In genomic region chr5:62330302-62330701, GRCh38 we compare ENCODE assay signal across 22 cellular contexts. TPM values are rescaled to one million over a fixed set of nuclear protein-coding genes. Genes with fewer than 3 reads are reported as not detected.
DNase-seq lines count a peak whose midpoint lies in the region; ATAC-seq and TF ChIP-seq lines count a peak whose summit lies in the region.
"Had no signal": no experiment of that assay in that cellular context is flagged by ENCODE, and none has a peak within 500 bp of the region (broad histone marks: within the 10 kb centered on the region; RNA-seq: fewer than 3 reads in every experiment).

No MANE protein-coding gene starts in this region.

- no peak overlapping the region for H2BK20ac ChIP-seq in H9 (ENCODE audit: low read depth, low read length, poor library complexity, severe bottlenecking)

- no peak overlapping the region for H3K4me3 ChIP-seq in endodermal cell (ENCODE audit: low read length)
- H3K4me3 ChIP-seq in upper lobe of left lung: no peak overlapping the region
- H3K4me3 ChIP-seq: breast epithelium, heart left ventricle, neural progenitor cell had no signal

- TF ChIP-seq EP300 in upper lobe of left lung (IDR thresholded peaks at IDR 0.05): no peak

- no peaks in the 10 kb centered on the region for H3K9me3 ChIP-seq in H9 (ENCODE audit: control insufficient read depth, low read depth, low read length)
- H3K9me3 ChIP-seq in endodermal cell (ENCODE audit: control insufficient read depth, low read length): no peaks in the 10 kb centered on the region
- H3K9me3 ChIP-seq in upper lobe of left lung: no peaks in the 10 kb centered on the region
- H3K9me3 ChIP-seq: breast epithelium, heart left ventricle, SK-N-SH had no signal

- no peaks in the 10 kb centered on the region for H3K27me3 Mint-ChIP-seq in activated T-cell treated with anti-CD3 and anti-CD28 coated beads, Interleukin-2, amount 50 U/mL, for 72 hours (ENCODE audit: low read depth)
- H3K27me3 Mint-ChIP-seq in activated T-cell treated with anti-CD3 and anti-CD28 coated beads, Interleukin-2, amount 50 U/mL, for 4 hours (ENCODE audit: low read depth): no peaks in the 10 kb centered on the region
- H3K27me3 Mint-ChIP-seq in H9 (ENCODE audit: low read depth) (no peaks in the 10 kb centered on the region), endodermal cell (ENCODE audit: insufficient read depth) (no peaks in the 10 kb centered on the region)

- H2BK5ac ChIP-seq in H9 (ENCODE audit: insufficient read length, low read length): no peak overlapping the region

- H3K9me3 Mint-ChIP-seq in activated T-cell treated with anti-CD3 and anti-CD28 coated beads, Interleukin-2, amount 50 U/mL, for 72 hours: no peaks in the 10 kb centered on the region
- H3K9me3 Mint-ChIP-seq in activated T-cell treated with anti-CD3 and anti-CD28 coated beads, Interleukin-2, amount 50 U/mL, for 4 hours: no peaks in the 10 kb centered on the region
- H3K9me3 Mint-ChIP-seq in H9 (no peaks in the 10 kb centered on the region), endodermal cell (no peaks in the 10 kb centered on the region)
- H3K9me3 Mint-ChIP-seq in stimulated activated effector memory CD8-positive, alpha-beta T cell treated with anti-CD3 and anti-CD28 coated beads, Interleukin-12 subunit alpha, Interleukin-12 subunit beta, amount 100 ng/mL, for 72 hours: no peaks in the 10 kb centered on the region
- H3K9me3 Mint-ChIP-seq: WTC11 had no signal

- H4K20me1 ChIP-seq in H9 (ENCODE audit: control insufficient read depth, insufficient read depth, insufficient read length): no peaks in the 10 kb centered on the region

- H3K27ac Mint-ChIP-seq in activated T-cell treated with anti-CD3 and anti-CD28 coated beads, Interleukin-2, amount 50 U/mL, for 72 hours: peak overlapping the region; percentile 89
- H3K27ac Mint-ChIP-seq in H9 (peak overlapping the region; percentile 54 to 68 (median 59); a peak in 1 of 7 replicates), endodermal cell (peak overlapping the region; percentile 82)
- peak overlapping the region; percentile 90 for H3K27ac Mint-ChIP-seq in stimulated activated effector memory CD8-positive, alpha-beta T cell treated with anti-CD3 and anti-CD28 coated beads, Interleukin-12 subunit alpha, Interleukin-12 subunit beta, amount 100 ng/mL, for 72 hours
- H3K27ac Mint-ChIP-seq: neural progenitor cell, WTC11 had no signal

- no peak overlapping the region for H4K91ac ChIP-seq in H9 (ENCODE audit: insufficient read length, low read depth, low read length)

- peaks cover 10% of the 10 kb centered on the region for H3K79me1 ChIP-seq in H9 (ENCODE audit: insufficient read depth, low read depth, low read length, poor library complexity, severe bottlenecking)

- H2AFZ ChIP-seq in H9 (ENCODE audit: low read length): no peak overlapping the region
- H2AFZ ChIP-seq: neural progenitor cell had no signal

- no peak overlapping the region for H2BK120ac ChIP-seq in H9 (ENCODE audit: low read depth, low read length, poor library complexity, severe bottlenecking)

- H3K9ac ChIP-seq in H9 (ENCODE audit: extremely low read depth, insufficient read length, low read length): no peak overlapping the region
- no peak overlapping the region for H3K9ac ChIP-seq in endodermal cell (ENCODE audit: extremely low read depth, low read length, poor library complexity, severe bottlenecking)
- H3K9ac ChIP-seq: neural progenitor cell, SK-N-SH had no signal

- peak in 1 of 2 donors; percentile 46 for ATAC-seq in activated T-cell treated with anti-CD3 and anti-CD28 coated beads, Interleukin-2, amount 50 U/mL, for 72 hours (replicated peaks in 1 of 2)
- ATAC-seq in activated T-cell treated with anti-CD3 and anti-CD28 coated beads, Interleukin-2, amount 50 U/mL, for 4 hours: no peak
- peak; percentile 63 for ATAC-seq in stimulated activated effector memory CD8-positive, alpha-beta T cell treated with anti-CD3 and anti-CD28 coated beads, Interleukin-12 subunit alpha, Interleukin-12 subunit beta, amount 100 ng/mL, for 72 hours
- ATAC-seq in GM19397 (IDR thresholded peaks at IDR 0.05; ENCODE audit: unreplicated experiment) (no peak), upper lobe of left lung (ENCODE audit: low FRiP score in 2 of 2) (no peak)
- ATAC-seq: heart left ventricle, left colon, sciatic nerve, WTC11 had no signal

- no peak overlapping the region for H3T11ph ChIP-seq in H9 (ENCODE audit: low read length)

- no peak overlapping the region for H3K56ac ChIP-seq in H9 (ENCODE audit: insufficient read length, low read depth, low read length)

- in situ Hi-C loops in ACHN (cut with HindIII; ENCODE audit: low pct_ligation_motif_present, low pct_unique_long_range_greater_than_20kb, low sequenced_read_pairs): no loop called here

- no CpG with 5 or more reads among the region's 1 CpG for WGBS in H9 (ENCODE audit: extremely low coverage, insufficient read length, low lambda C conversion rate)
- 95 to 100% methylated on average over 1 of the region's 1 CpG for WGBS in endodermal cell (ENCODE audit: insufficient coverage in 1 of 2, insufficient read length in 1 of 2), 2 experiments
- 85 to 100% methylated on average over 1 of the region's 1 CpG for WGBS in upper lobe of left lung, 2 donors

- TF ChIP-seq CTCF in H9 (conservative IDR thresholded peaks at IDR 0.05) (no peak), endodermal cell (conservative IDR thresholded peaks at IDR 0.05) (no peak), upper lobe of left lung (IDR thresholded peaks at IDR 0.05) (no peak)

- no peak overlapping the region for H2BK15ac ChIP-seq in H9 (ENCODE audit: low read depth, low read length)

- H3K23ac ChIP-seq in H9 (ENCODE audit: insufficient read length, low read depth, low read length): no peak overlapping the region

- H3K27ac ChIP-seq in H9 (ENCODE audit: insufficient read length, low read depth, low read length): no peak overlapping the region
- H3K27ac ChIP-seq in endodermal cell (ENCODE audit: low read depth, low read length): no peak overlapping the region
- H3K27ac ChIP-seq in upper lobe of left lung: no peak overlapping the region
- H3K27ac ChIP-seq: breast epithelium, C4-2B, heart left ventricle, neural progenitor cell had no signal

- H3K4me1 Mint-ChIP-seq in activated T-cell treated with anti-CD3 and anti-CD28 coated beads, Interleukin-2, amount 50 U/mL, for 72 hours (ENCODE audit: low read depth): peaks cover 68% of the 10 kb centered on the region
- peaks cover 83% of the 10 kb centered on the region for H3K4me1 Mint-ChIP-seq in activated T-cell treated with anti-CD3 and anti-CD28 coated beads, Interleukin-2, amount 50 U/mL, for 4 hours (ENCODE audit: low read depth)
- H3K4me1 Mint-ChIP-seq in H9: peaks cover 20 to 22% of the 10 kb centered on the region in 2 experiments
- peaks cover 15% of the 10 kb centered on the region for H3K4me1 Mint-ChIP-seq in endodermal cell
- peaks cover 82% of the 10 kb centered on the region for H3K4me1 Mint-ChIP-seq in stimulated activated effector memory CD8-positive, alpha-beta T cell treated with anti-CD3 and anti-CD28 coated beads, Interleukin-12 subunit alpha, Interleukin-12 subunit beta, amount 100 ng/mL, for 72 hours
- H3K4me1 Mint-ChIP-seq: neural progenitor cell had no signal

- H4K8ac ChIP-seq in H9 (replicated peaks; ENCODE audit: insufficient read length, low read depth, low read length): no peak overlapping the region

- H3K4me2 ChIP-seq in H9 (ENCODE audit: insufficient read depth, insufficient read length, low read length): no peak overlapping the region
- H3K4me2 ChIP-seq: neural progenitor cell, SK-N-SH had no signal

- H3K79me2 ChIP-seq in H9 (ENCODE audit: insufficient read depth, low read length): peaks cover 17% of the 10 kb centered on the region; the same call in 1 of the 2 replicates

- no peak for TF ChIP-seq POLR2A in upper lobe of left lung (IDR thresholded peaks at IDR 0.05)

- H2AK5ac ChIP-seq in H9 (ENCODE audit: insufficient read length, low read length): no peak overlapping the region

- H4K5ac ChIP-seq in H9 (ENCODE audit: insufficient read length, low read depth, low read length): no peak overlapping the region

- H3K4me1 ChIP-seq in H9 (ENCODE audit: insufficient read depth, low read length) (no peaks in the 10 kb centered on the region), endodermal cell (ENCODE audit: control insufficient read depth, insufficient read depth, low read length) (no peaks in the 10 kb centered on the region), upper lobe of left lung (peaks cover 0 to 7% (median 2%) of the 10 kb centered on the region in 4 donors)
- H3K4me1 ChIP-seq: breast epithelium had no signal

- peaks cover 8 to 10% of the 10 kb centered on the region in 2 donors for H3K36me3 Mint-ChIP-seq in activated T-cell treated with anti-CD3 and anti-CD28 coated beads, Interleukin-2, amount 50 U/mL, for 72 hours (ENCODE audit: insufficient read depth in 2 of 2)
- H3K36me3 Mint-ChIP-seq in activated T-cell treated with anti-CD3 and anti-CD28 coated beads, Interleukin-2, amount 50 U/mL, for 4 hours (ENCODE audit: insufficient read depth): peaks cover 28% of the 10 kb centered on the region
- peaks cover 10 to 23% (median 13%) of the 10 kb centered on the region in 3 experiments; a peak in 5 of 7 replicates for H3K36me3 Mint-ChIP-seq in H9 (ENCODE audit: insufficient read depth in 1 of 3, low read depth in 3 of 3)
- H3K36me3 Mint-ChIP-seq in endodermal cell (ENCODE audit: low read depth): peaks cover 6% of the 10 kb centered on the region
- H3K36me3 Mint-ChIP-seq in stimulated activated effector memory CD8-positive, alpha-beta T cell treated with anti-CD3 and anti-CD28 coated beads, Interleukin-12 subunit alpha, Interleukin-12 subunit beta, amount 100 ng/mL, for 72 hours: peaks cover 100% of the 10 kb centered on the region

- H2BK12ac ChIP-seq in H9 (ENCODE audit: insufficient read length, low read depth, low read length): no peak overlapping the region

- DNase-seq in activated T-cell treated with anti-CD3 and anti-CD28 coated beads, Interleukin-2, amount 50 U/mL, for 72 hours: no peak
- no peak for DNase-seq in activated T-cell treated with anti-CD3 and anti-CD28 coated beads, Interleukin-2, amount 50 U/mL, for 4 hours
- DNase-seq in H9 (no peak), endodermal cell (no peak), ACHN (no peak), upper lobe of left lung (no peak)
- DNase-seq in stimulated activated effector memory CD8-positive, alpha-beta T cell treated with anti-CD3 and anti-CD28 coated beads, Interleukin-12 subunit alpha, Interleukin-12 subunit beta, amount 100 ng/mL, for 72 hours (ENCODE audit: low spot score in 2 of 2): no peak
- DNase-seq: activated effector memory CD4-positive, alpha-beta T cell treated with Interleukin-2 at 50 U/mL for 16 hours; heart left ventricle; Karpas-422; left colon; NCI-H187 treated with DMSO at 0.1 percent for 48 hours; NCI-H774; SK-N-SH; stimulated activated CD8-positive, alpha-beta memory T cell treated with anti-CD3 and anti-CD28 coated beads, Interleukin-4, amount 100 ng/mL, for 48 hours; T-helper 9 cell had no signal

- no peak overlapping the region for H3K4ac ChIP-seq in H9 (ENCODE audit: low read depth, low read length)

- H3K23me2 ChIP-seq in H9 (ENCODE audit: insufficient read length, low read depth, low read length, poor library complexity, severe bottlenecking): no peaks in the 10 kb centered on the region

- no peak overlapping the region for H3K14ac ChIP-seq in H9 (ENCODE audit: insufficient read depth, low read length)

- H3K27me3 ChIP-seq in H9 (ENCODE audit: insufficient read depth, low read length) (no peaks in the 10 kb centered on the region), endodermal cell (ENCODE audit: control insufficient read depth, insufficient read depth, low read length, poor library complexity, severe bottlenecking) (no peaks in the 10 kb centered on the region), upper lobe of left lung (no peaks in the 10 kb centered on the region)
- H3K27me3 ChIP-seq: breast epithelium, heart left ventricle, neural progenitor cell had no signal

- H3K36me3 ChIP-seq in endodermal cell (ENCODE audit: control insufficient read depth, insufficient read depth, low read length): peaks cover 17% of the 10 kb centered on the region
- peaks cover 0 to 6% (median 0%) of the 10 kb centered on the region in 4 donors for H3K36me3 ChIP-seq in upper lobe of left lung
- H3K36me3 ChIP-seq: breast epithelium, neural progenitor cell had no signal

- H3K18ac ChIP-seq in H9 (ENCODE audit: insufficient read length, low read depth, low read length): no peak overlapping the region

- peak overlapping the region; percentile 6 to 53 for H3K4me3 Mint-ChIP-seq in activated T-cell treated with anti-CD3 and anti-CD28 coated beads, Interleukin-2, amount 50 U/mL, for 72 hours
- no peak overlapping the region for H3K4me3 Mint-ChIP-seq in activated T-cell treated with anti-CD3 and anti-CD28 coated beads, Interleukin-2, amount 50 U/mL, for 4 hours
- H3K4me3 Mint-ChIP-seq in H9 (no peak overlapping the region), endodermal cell (no peak overlapping the region)
- H3K4me3 Mint-ChIP-seq in stimulated activated effector memory CD8-positive, alpha-beta T cell treated with anti-CD3 and anti-CD28 coated beads, Interleukin-12 subunit alpha, Interleukin-12 subunit beta, amount 100 ng/mL, for 72 hours: peak overlapping the region; percentile 55
- H3K4me3 Mint-ChIP-seq: neural progenitor cell, WTC11 had no signal

RNA-seq across cellular contexts. Expression of gene KIF2A, which starts 24.3 kb away (rescaled TPM):
- total RNA-seq in activated T-cell treated with anti-CD3 and anti-CD28 coated beads, Interleukin-2, amount 50 U/mL, for 72 hours: 100 to 1,000 TPM; 158 to 193 TPM
- 100 to 1,000 TPM; 103 to 125 (median 125) TPM for total RNA-seq in activated T-cell treated with anti-CD3 and anti-CD28 coated beads, Interleukin-2, amount 50 U/mL, for 4 hours
- total RNA-seq in H9 (2021): 85.6 and 86.1 TPM in 2 replicates
- total RNA-seq in endodermal cell: 10 to 100 TPM; 67.4 to 74.6 TPM
- polyA plus RNA-seq in endodermal cell (2013, experiment 1 of 2): 73.5 TPM
- polyA plus RNA-seq in endodermal cell (2013, experiment 2 of 2): 78.8 TPM
- 10 to 100 TPM; 16.8 to 61.2 (median 23.7) TPM for total RNA-seq in upper lobe of left lung

Comparison
In these comparisons a context has a peak if more than half of its experiments do, and no peak if none do; other contexts are left out.
1. H3K4me3 Mint-ChIP-seq: peak in activated T-cell treated with anti-CD3 and anti-CD28 coated beads, Interleukin-2, amount 50 U/mL, for 72 hours (2 of 2) and stimulated activated effector memory CD8-positive, alpha-beta T cell treated with anti-CD3 and anti-CD28 coated beads, Interleukin-12 subunit alpha, Interleukin-12 subunit beta, amount 100 ng/mL, for 72 hours (single experiment); none in activated T-cell treated with anti-CD3 and anti-CD28 coated beads, Interleukin-2, amount 50 U/mL, for 4 hours (single experiment), H9 (0 of 2) and endodermal cell (single experiment).
2. Peak in every context shown above with its lines, with median percentiles within 50 percentile points of each other: H3K27ac Mint-ChIP-seq.